11 cellular contexts compared by ENCODE assay signal in genomic region chr14:89578048-89578619, GRCh38.
A peak's percentile ranks its signal among the peaks of the same experiment; 100 is the strongest.
DNase-seq lines count a peak whose midpoint lies in the region; ATAC-seq and TF ChIP-seq lines count a peak whose summit lies in the region.
"Had no signal": no experiment of that assay in that cellular context is flagged by ENCODE, and none has a peak within 500 bp of the region (broad histone marks: within the 10 kb centered on the region; RNA-seq: fewer than 3 reads in every experiment).

No MANE protein-coding gene starts in this region.

- H3K4me1 Mint-ChIP-seq in CD14-positive monocyte: peaks cover 33% of the 10 kb centered on the region
- peaks cover 21 to 24% of the 10 kb centered on the region in 2 donors for H3K4me1 Mint-ChIP-seq in natural killer cell treated with Interleukin-12 subunit alpha and Interleukin-12 subunit beta and Interleukin-15 and Interleukin-18, amount 100 ng/mL, for 72 hours (ENCODE audit: low read depth in 2 of 2)

- H3K4me3 ChIP-seq in IMR-90 (ENCODE audit: insufficient read depth, low read depth, low read length) (no peak overlapping the region), fibroblast of the aortic adventitia (ENCODE audit: low read depth, low read length) (no peak overlapping the region)

- no peak overlapping the region for H3K56ac ChIP-seq in IMR-90 (ENCODE audit: extremely low read depth, insufficient read depth, low read length)

- CTCF ChIA-PET in IMR-90 (lab: Yijun Ruan, JAX): no interaction called here

- TF ChIP-seq CTCF in CD14-positive monocyte (IDR thresholded peaks at IDR 0.05): no peak
- no peak for TF ChIP-seq CTCF in IMR-90 (conservative IDR thresholded peaks at IDR 0.05; ENCODE audit: low read depth, low read length)
- TF ChIP-seq CTCF in fibroblast of the aortic adventitia (IDR thresholded peaks at IDR 0.05; ENCODE audit: insufficient read depth, low read length): no peak

- H3K4ac ChIP-seq in IMR-90 (ENCODE audit: low read depth, low read length): 0 out of 2 replicates have a peak overlapping the region, but pooled peaks have one; percentile 5

- no peak overlapping the region for H2AK9ac ChIP-seq in IMR-90 (replicated peaks; ENCODE audit: low read depth, low read length, poor library complexity)

- no peak overlapping the region for H2AFZ ChIP-seq in IMR-90 (replicated peaks; ENCODE audit: low read length, poor library complexity)

- no peak overlapping the region for H2BK5ac ChIP-seq in IMR-90 (ENCODE audit: low read depth, low read length, poor library complexity, severe bottlenecking)

- H2BK120ac ChIP-seq in IMR-90 (ENCODE audit: low read depth, low read length): no peak overlapping the region

- no TSS peak for BruUV-seq in IMR-90 (replicated peaks; lab: Mats Ljungman, UMichigan)

- H2AK5ac ChIP-seq in IMR-90 (ENCODE audit: low read depth, low read length): no peak overlapping the region

- peaks cover 9% of the 10 kb centered on the region for H3K4me1 ChIP-seq in IMR-90 (ENCODE audit: control insufficient read depth, insufficient read depth, low read length)

- H3K27ac ChIP-seq in IMR-90 (ENCODE audit: insufficient read depth, low read length): no peak overlapping the region

- H4K91ac ChIP-seq in IMR-90 (ENCODE audit: insufficient read depth, low read depth, low read length): no peak overlapping the region

- H4K20me1 ChIP-seq in IMR-90 (ENCODE audit: insufficient read depth, low read length): peaks cover 4% of the 10 kb centered on the region

- no peak overlapping the region for H2BK20ac ChIP-seq in IMR-90 (ENCODE audit: low read depth, low read length)

- H3K27me3 Mint-ChIP-seq in CD14-positive monocyte (ENCODE audit: low read depth in 3 of 3): peaks cover 0 to 1% (median 0%) of the 10 kb centered on the region in 3 donors
- no peaks in the 10 kb centered on the region for H3K27me3 Mint-ChIP-seq in natural killer cell treated with Interleukin-12 subunit alpha and Interleukin-12 subunit beta and Interleukin-15 and Interleukin-18, amount 100 ng/mL, for 72 hours

- H3K4me3 Mint-ChIP-seq in CD14-positive monocyte: peak overlapping the region; percentile 53 to 76
- H3K4me3 Mint-ChIP-seq in natural killer cell treated with Interleukin-12 subunit alpha and Interleukin-12 subunit beta and Interleukin-15 and Interleukin-18, amount 100 ng/mL, for 72 hours: no peak overlapping the region

- no peak overlapping the region for H3K14ac ChIP-seq in IMR-90 (replicated peaks; ENCODE audit: low read depth, low read length)

- H4K8ac ChIP-seq in IMR-90 (ENCODE audit: low read depth in 2 of 2, low read length in 2 of 2): no peak overlapping the region

- H3K4me2 ChIP-seq in IMR-90 (ENCODE audit: low read depth, low read length): peak overlapping the region; percentile 5; the same call in 1 of the 2 replicates

- H3K79me1 ChIP-seq in IMR-90 (ENCODE audit: low read depth in 1 of 2, low read length in 2 of 2): peaks cover 33 to 47% of the 10 kb centered on the region in 2 experiments

- H3K9me1 ChIP-seq in IMR-90 (ENCODE audit: insufficient read depth, low read length): peaks cover 6% of the 10 kb centered on the region; the same call in 1 of the 2 replicates

- H3K9me3 ChIP-seq in IMR-90 (ENCODE audit: control insufficient read depth, insufficient read depth, low read length): no peaks in the 10 kb centered on the region

- H2BK15ac ChIP-seq in IMR-90 (ENCODE audit: low read depth, low read length): no peak overlapping the region

- H4K5ac ChIP-seq in IMR-90 (ENCODE audit: low read depth, low read length): no peak overlapping the region

- H3K27ac Mint-ChIP-seq in CD14-positive monocyte: peak overlapping the region; percentile 75 to 91 (median 89)
- peak overlapping the region; percentile 10 to 14 for H3K27ac Mint-ChIP-seq in natural killer cell treated with Interleukin-12 subunit alpha and Interleukin-12 subunit beta and Interleukin-15 and Interleukin-18, amount 100 ng/mL, for 72 hours

- DNase-seq in CD14-positive monocyte (ENCODE audit: low spot score) (no peak), IMR-90 (peak; percentile 71), fibroblast of the aortic adventitia (ENCODE audit: low read depth) (peak; percentile 25), dermis blood vessel endothelial cell (no peak), NCI-H1105 (lab: John Stamatoyannopoulos, UW) (no peak)
- DNase-seq in natural killer cell treated with Interleukin-12 subunit alpha and Interleukin-12 subunit beta and Interleukin-15 and Interleukin-18, amount 100 ng/mL, for 72 hours (ENCODE audit: low spot score): no peak
- no peak for DNase-seq in NK-92 treated with Interleukin-12 subunit alpha and Interleukin-12 subunit beta, amount 100 ng/mL, for 24 hours (lab: John Stamatoyannopoulos, UW)
- DNase-seq in stimulated activated CD4-positive, alpha-beta T cell treated with anti-CD3 and anti-CD28 coated beads, Interleukin-2, amount 100 ng/mL, for 24 hours: no peak
- DNase-seq: NCI-H2171; stimulated activated naive CD4-positive, alpha-beta T cell treated with Interleukin-2 at 50 U/mL for 16 hours had no signal

- H3K9ac ChIP-seq in IMR-90 (ENCODE audit: low read depth, low read length): 0 out of 2 replicates have a peak overlapping the region, but pooled peaks have one; percentile 13

- no peak overlapping the region for H3K18ac ChIP-seq in IMR-90 (ENCODE audit: low read depth, low read length)

- peaks cover 8% of the 10 kb centered on the region; the same call in 1 of the 2 replicates for H3K36me3 ChIP-seq in IMR-90 (ENCODE audit: control insufficient read depth, insufficient read depth, low read length)

- in situ Hi-C loops in IMR-90 (cut with MboI; ENCODE audit: low sequenced_read_pairs): no loop called here

- TF ChIP-seq POLR2A in IMR-90 (IDR thresholded peaks at IDR 0.05; ENCODE audit: low read depth, low read length): no peak

- H3K27me3 ChIP-seq in IMR-90 (ENCODE audit: control insufficient read depth, insufficient read depth, low read length): no peaks in the 10 kb centered on the region

- ATAC-seq in IMR-90 (ENCODE audit: low read depth): peak; percentile 82
- ATAC-seq in natural killer cell treated with Interleukin-12 subunit alpha and Interleukin-12 subunit beta and Interleukin-15 and Interleukin-18, amount 100 ng/mL, for 72 hours: no peak
- ATAC-seq: Panc1 had no signal

- TF ChIP-seq RAD21 in IMR-90 (IDR thresholded peaks at IDR 0.05; ENCODE audit: low read length): no peak

- intact Hi-C loops in CD14-positive monocyte (cut with micrococcal nuclease): no loop called here
- intact Hi-C loops in IMR-90 (cut with micrococcal nuclease): no loop called here

- POLR2A ChIA-PET in IMR-90 (lab: Charles Lee; ENCODE audit: unreplicated experiment): no interaction called here

- peaks cover 42 to 52% of the 10 kb centered on the region in 2 donors for H3K36me3 Mint-ChIP-seq in CD14-positive monocyte
- H3K36me3 Mint-ChIP-seq in natural killer cell treated with Interleukin-12 subunit alpha and Interleukin-12 subunit beta and Interleukin-15 and Interleukin-18, amount 100 ng/mL, for 72 hours: peaks cover 8% of the 10 kb centered on the region

- dilution Hi-C loops in IMR-90 (cut with HindIII; ENCODE audit: low sequenced_read_pairs, unreplicated experiment): no loop called here

- WGBS in IMR-90 (ENCODE audit: extremely low coverage in 2 of 2, insufficient read length in 1 of 2), 2 experiments: 48% methylated on average over 4 of the region's 4 CpGs; no CpG with 5 or more reads in 1 of the 2 experiments

- H3K9me3 Mint-ChIP-seq in CD14-positive monocyte: no peaks in the 10 kb centered on the region
- H3K9me3 Mint-ChIP-seq in natural killer cell treated with Interleukin-12 subunit alpha and Interleukin-12 subunit beta and Interleukin-15 and Interleukin-18, amount 100 ng/mL, for 72 hours: no peaks in the 10 kb centered on the region

- H3K23ac ChIP-seq in IMR-90 (ENCODE audit: low read depth, low read length): peak overlapping the region; percentile 3; the same call in 1 of the 2 replicates

TF ChIP-seq in IMR-90, 13 proteins besides CTCF, POLR2A, EP300 and RAD21:
- TF ChIP-seq CEBPB (IDR thresholded peaks at IDR 0.05; ENCODE audit: low read depth, low read length): peak; percentile 15; the same call in 1 of the 2 replicates
- no peak for TF ChIP-seq CHD1 (IDR thresholded peaks at IDR 0.05; ENCODE audit: low read depth, low read length)
- TF ChIP-seq BHLHE40 (IDR thresholded peaks at IDR 0.05; ENCODE audit: low read depth, low read length): 0 out of 2 replicates have a peak, but pooled peaks have one; percentile 25

Comparison
In these comparisons a context has a peak if more than half of its experiments do, and no peak if none do; other contexts are left out.
1. DNase-seq: peak in IMR-90 (single experiment) and fibroblast of the aortic adventitia (single experiment); none in CD14-positive monocyte (single experiment), natural killer cell treated with Interleukin-12 subunit alpha and Interleukin-12 subunit beta and Interleukin-15 and Interleukin-18, amount 100 ng/mL, for 72 hours (single experiment), NK-92 treated with Interleukin-12 subunit alpha and Interleukin-12 subunit beta, amount 100 ng/mL, for 24 hours (single experiment), dermis blood vessel endothelial cell (single experiment), NCI-H1105 (single experiment) and stimulated activated CD4-positive, alpha-beta T cell treated with anti-CD3 and anti-CD28 coated beads, Interleukin-2, amount 100 ng/mL, for 24 hours (0 of 2).